In the genomic region with DNA sequence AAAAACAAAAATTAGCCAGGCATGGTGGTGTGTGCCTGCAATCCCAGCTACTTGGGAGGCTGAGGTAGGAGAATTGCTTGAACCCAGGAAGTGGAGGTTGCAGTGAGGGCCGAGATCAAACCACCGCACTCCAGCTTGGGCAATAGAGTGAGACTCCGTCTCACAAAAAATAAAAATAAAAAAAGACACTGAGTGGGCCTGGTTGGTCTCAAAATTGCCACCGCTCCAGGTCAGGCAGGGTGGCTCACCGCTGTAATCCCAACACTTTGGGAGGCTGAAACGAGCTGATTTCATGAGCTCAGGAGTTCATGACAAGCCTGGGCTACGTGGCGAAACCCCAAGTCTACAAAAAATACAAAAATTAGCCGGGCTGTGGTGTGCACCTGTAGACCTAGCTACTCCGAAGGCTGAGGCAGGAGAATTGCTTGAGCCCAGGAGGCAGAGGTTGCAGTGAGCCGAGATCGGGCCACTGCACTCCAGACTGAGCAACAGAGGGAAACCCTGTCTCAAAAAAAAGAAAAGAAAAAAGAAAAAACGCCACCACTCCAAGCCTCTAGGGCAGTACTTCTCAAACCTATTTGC, we compare ENCODE assay signal across 1 cellular context.
TF ChIP-seq lines count a peak whose summit lies in the region.

No MANE protein-coding gene starts in this region.

TF ChIP-seq in WTC11, 78 proteins besides CTCF, POLR2A, EP300 and RAD21 (continued from another document):
- TF ChIP-seq ARID4B (CRISPR knock-in tag; IDR thresholded peaks at IDR 0.05; ENCODE audit: borderline replicate concordance) (no peak), ATF1 (CRISPR knock-in tag; IDR thresholded peaks at IDR 0.05) (no peak), ZNF121 (CRISPR knock-in tag; IDR thresholded peaks at IDR 0.05) (no peak), ZNF138 (CRISPR knock-in tag; conservative IDR thresholded peaks at IDR 0.05) (no peak), NFATC4 (CRISPR knock-in tag; IDR thresholded peaks at IDR 0.05) (no peak), ZNF423 (CRISPR knock-in tag; IDR thresholded peaks at IDR 0.05) (no peak), STAT6 (CRISPR knock-in tag; conservative IDR thresholded peaks at IDR 0.05; ENCODE audit: low read depth) (no peak), CREB1 (CRISPR knock-in tag; IDR thresholded peaks at IDR 0.05) (no peak)
- TF ChIP-seq, protein P1, sequence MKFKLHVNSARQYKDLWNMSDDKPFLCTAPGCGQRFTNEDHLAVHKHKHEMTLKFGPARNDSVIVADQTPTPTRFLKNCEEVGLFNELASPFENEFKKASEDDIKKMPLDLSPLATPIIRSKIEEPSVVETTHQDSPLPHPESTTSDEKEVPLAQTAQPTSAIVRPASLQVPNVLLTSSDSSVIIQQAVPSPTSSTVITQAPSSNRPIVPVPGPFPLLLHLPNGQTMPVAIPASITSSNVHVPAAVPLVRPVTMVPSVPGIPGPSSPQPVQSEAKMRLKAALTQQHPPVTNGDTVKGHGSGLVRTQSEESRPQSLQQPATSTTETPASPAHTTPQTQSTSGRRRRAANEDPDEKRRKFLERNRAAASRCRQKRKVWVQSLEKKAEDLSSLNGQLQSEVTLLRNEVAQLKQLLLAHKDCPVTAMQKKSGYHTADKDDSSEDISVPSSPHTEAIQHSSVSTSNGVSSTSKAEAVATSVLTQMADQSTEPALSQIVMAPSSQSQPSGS (CRISPR knock-in tag; IDR thresholded peaks at IDR 0.05; ENCODE audit: borderline replicate concordance, low read depth) = no peak
- TF ChIP-seq, protein P2, sequence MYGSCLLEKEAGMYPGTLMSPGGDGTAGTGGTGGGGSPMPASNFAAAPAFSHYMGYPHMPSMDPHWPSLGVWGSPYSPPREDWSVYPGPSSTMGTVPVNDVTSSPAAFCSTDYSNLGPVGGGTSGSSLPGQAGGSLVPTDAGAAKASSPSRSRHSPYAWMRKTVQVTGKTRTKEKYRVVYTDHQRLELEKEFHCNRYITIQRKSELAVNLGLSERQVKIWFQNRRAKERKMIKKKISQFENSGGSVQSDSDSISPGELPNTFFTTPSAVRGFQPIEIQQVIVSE (CRISPR knock-in tag; IDR thresholded peaks at IDR 0.05; ENCODE audit: borderline replicate concordance) = no peak
